Comparison of ENCODE assay signal across 8 cellular contexts in genomic region chr9:27548055-27548741, GRCh38. TPM values are rescaled to one million over a fixed set of nuclear protein-coding genes. Genes with fewer than 3 reads are reported as not detected.
DNase-seq lines count a peak whose midpoint lies in the region; FAIRE-seq and TF ChIP-seq lines count a peak whose summit lies in the region.

No MANE protein-coding gene starts in this region.

- H3K4me1 ChIP-seq in BE2C (no peaks in the 10 kb centered on the region; the same call in 1 of the 2 replicates), SK-N-SH (ENCODE audit: control insufficient read depth in 1 of 2, insufficient read depth in 2 of 2, low read depth in 1 of 2, low read length in 1 of 2) (no peaks in the 10 kb centered on the region; a peak in 1 of 4 replicates), sigmoid colon (peaks cover 0 to 6% (median 4%) of the 10 kb centered on the region in 4 donors)

- H3K9me3 ChIP-seq in BE2C (no peaks in the 10 kb centered on the region), SK-N-SH (no peaks in the 10 kb centered on the region), sigmoid colon (no peaks in the 10 kb centered on the region)

- peak; percentile 61 for TF ChIP-seq CTCF in BE2C (IDR thresholded peaks at IDR 0.05; ENCODE audit: low read depth, low read length)
- TF ChIP-seq CTCF in SK-N-SH (IDR thresholded peaks at IDR 0.05): peak; percentile 67
- TF ChIP-seq CTCF in sigmoid colon (IDR thresholded peaks at IDR 0.05): peak; percentile 23 to 50 (median 46)

- CTCF ChIA-PET in SK-N-SH (lab: Yijun Ruan, JAX): interaction anchor here (0.6 to 6.4 kb wide), 18 partner anchors 10 to 265 kb away, joined by 3 to 62 read pairs (median 4); partner anchors contain the start of gene MOB3B

- no peak overlapping the region for H3K4me3 ChIP-seq in BE2C (ENCODE audit: low read depth, low read length)
- no peak overlapping the region for H3K4me3 ChIP-seq in SK-N-SH (ENCODE audit: low read depth in 2 of 2, low read length in 1 of 2)
- H3K4me3 ChIP-seq in sigmoid colon: no peak overlapping the region

- no peak for DNase-seq in BE2C
- DNase-seq in H54 (ENCODE audit: insufficient read length, low spot score): no peak
- peak; percentile 38 for DNase-seq in SK-N-SH
- no peak for DNase-seq in frontal cortex (ENCODE audit: low spot score in 2 of 2)
- no peak for DNase-seq in sigmoid colon
- no peak for DNase-seq in COLO668 (lab: John Stamatoyannopoulos, UW; ENCODE audit: unreplicated experiment)
- DNase-seq in hepatic stellate cell (ENCODE audit: low spot score): no peak
- DNase-seq in activated CD4-positive, alpha-beta T cell treated with anti-CD3 and anti-CD28 coated beads, Interleukin-2, amount 50 U/mL, for 48 hours: no peak

- peak overlapping the region in 1 of 2 experiments; percentile 39; a peak in 1 of 4 replicates for H3K27ac ChIP-seq in SK-N-SH (ENCODE audit: low read depth in 2 of 2, low read length in 1 of 2)
- H3K27ac ChIP-seq in sigmoid colon: peak overlapping the region in 3 of 4 donors; percentile 7 to 43 (median 24)

- H2AFZ ChIP-seq in SK-N-SH (ENCODE audit: low read depth): no peak overlapping the region

- POLR2A ChIA-PET in SK-N-SH (lab: Yijun Ruan, JAX): no interaction called here

- FAIRE-seq in H54 (lab: Jason Lieb, UNC): peak; percentile 57
- FAIRE-seq in frontal cortex (lab: Jason Lieb, UNC): peak; percentile 98

- WGBS in SK-N-SH (ENCODE audit: low lambda C conversion rate): 59% methylated on average over 10 of the region's 10 CpGs
- 35 to 63% methylated on average over 10 of the region's 10 CpGs for WGBS in sigmoid colon, 2 donors

- TF ChIP-seq POLR2A in H54 (IDR thresholded peaks at IDR 0.05; ENCODE audit: low read depth, low read length) (no peak), sigmoid colon (IDR thresholded peaks at IDR 0.05) (no peak)

- intact Hi-C loops in sigmoid colon (cut with DNase I): loop anchor here (1.0 to 10.0 kb wide), 3 partner anchors 216 to 513 kb away; no protein-coding TSS in a partner anchor

- H3K36me3 ChIP-seq in BE2C (peaks cover 2% of the 10 kb centered on the region; the same call in 1 of the 2 replicates), SK-N-SH (replicated peaks in 1 of 2; ENCODE audit: control insufficient read depth in 1 of 2, insufficient read depth in 2 of 2, low read length in 1 of 2) (peaks cover 21 to 44% of the 10 kb centered on the region in 2 experiments), sigmoid colon (peaks cover 0 to 52% (median 0%) of the 10 kb centered on the region in 4 donors)

- no peaks in the 10 kb centered on the region for H3K79me2 ChIP-seq in SK-N-SH (ENCODE audit: insufficient read depth)

- H3F3A ChIP-seq in SK-N-SH (replicated peaks; ENCODE audit: insufficient read depth): peaks cover 10% of the 10 kb centered on the region

- no peak overlapping the region for H3K4me2 ChIP-seq in SK-N-SH

- H4K20me1 ChIP-seq in SK-N-SH (ENCODE audit: insufficient read depth): no peaks in the 10 kb centered on the region

- H3K27me3 ChIP-seq in BE2C (no peaks in the 10 kb centered on the region), SK-N-SH (ENCODE audit: insufficient read depth) (no peaks in the 10 kb centered on the region), sigmoid colon (no peaks in the 10 kb centered on the region)

- peak; percentile 80 for TF ChIP-seq RAD21 in SK-N-SH (IDR thresholded peaks at IDR 0.05; ENCODE audit: low read length)

- no peaks in the 10 kb centered on the region; the same call in 1 of the 2 replicates for H3K9me2 ChIP-seq in SK-N-SH

- H3K9ac ChIP-seq in SK-N-SH: no peak overlapping the region

- TF ChIP-seq EP300 in SK-N-SH (IDR thresholded peaks at IDR 0.05; ENCODE audit: borderline replicate concordance in 1 of 2, low read depth in 1 of 2, low read length in 1 of 2) (no peak), sigmoid colon (IDR thresholded peaks at IDR 0.05) (no peak)

TF ChIP-seq in SK-N-SH, 30 proteins besides CTCF, POLR2A, EP300 and RAD21:
- TF ChIP-seq MXI1 (IDR thresholded peaks at IDR 0.05; ENCODE audit: low read depth, low read length) (no peak), SMC3 (IDR thresholded peaks at IDR 0.05; ENCODE audit: low read depth, low read length) (peak; percentile 77)

RNA-seq across cellular contexts. Expression of gene MOB3B, which starts 18.6 kb away (rescaled TPM):
- polyA plus RNA-seq in BE2C (2012; ENCODE audit: insufficient read depth, insufficient read length, low read depth): 0.49 TPM
- polyA plus RNA-seq in SK-N-SH (2012; rRNA removed) (0.90 and 1.2 TPM in 2 replicates), sigmoid colon (10 to 100 TPM; 16.1 to 23.4 (median 18.6) TPM)
- polyA plus RNA-seq in SK-N-SH (2012; cell fraction: cytosol; rRNA removed): 1.1 TPM in 2 replicates
- polyA plus RNA-seq in SK-N-SH (2012; cell fraction: nucleus; rRNA removed): 0.63 and 1.0 TPM in 2 replicates
- total RNA-seq in frontal cortex (2.9 TPM), sigmoid colon (10 to 100 TPM in 2 of 4 donors, 1 to 10 TPM in 2; 6.9 to 19.7 (median 10.4) TPM)

RNA-seq across cellular contexts. Expression of gene IFNK, which starts 24.1 kb away (rescaled TPM):
- not detected for polyA plus RNA-seq in BE2C (2012; ENCODE audit: insufficient read depth, insufficient read length, low read depth)
- not detected in 2 replicates for polyA plus RNA-seq in SK-N-SH (2012; rRNA removed)
- polyA plus RNA-seq in SK-N-SH (2012; cell fraction: cytosol; rRNA removed): not detected in 2 replicates
- polyA plus RNA-seq in SK-N-SH (2012; cell fraction: nucleus; rRNA removed): not detected in 2 replicates
- not detected for total RNA-seq in frontal cortex
- not detected for total RNA-seq in sigmoid colon
- polyA plus RNA-seq in sigmoid colon: not detected

RNA-seq across cellular contexts. Expression of gene C9orf72, which starts 25.1 kb away (rescaled TPM):
- 12.8 TPM for polyA plus RNA-seq in BE2C (2012; ENCODE audit: insufficient read depth, insufficient read length, low read depth)
- polyA plus RNA-seq in SK-N-SH (2012; rRNA removed) (4.0 and 6.1 TPM in 2 replicates), sigmoid colon (10 to 100 TPM in 2 of 3 donors, 1 to 10 TPM in 1; 6.4 to 11.3 (median 10.2) TPM)
- 5.6 and 6.2 TPM in 2 replicates for polyA plus RNA-seq in SK-N-SH (2012; cell fraction: cytosol; rRNA removed)
- 4.6 and 12.0 TPM in 2 replicates for polyA plus RNA-seq in SK-N-SH (2012; cell fraction: nucleus; rRNA removed)
- total RNA-seq in frontal cortex (53.0 TPM), sigmoid colon (10 to 100 TPM; 21.0 to 28.0 (median 26.8) TPM)
